Comparison of ENCODE assay signal across 32 cellular contexts in the genomic region with DNA sequence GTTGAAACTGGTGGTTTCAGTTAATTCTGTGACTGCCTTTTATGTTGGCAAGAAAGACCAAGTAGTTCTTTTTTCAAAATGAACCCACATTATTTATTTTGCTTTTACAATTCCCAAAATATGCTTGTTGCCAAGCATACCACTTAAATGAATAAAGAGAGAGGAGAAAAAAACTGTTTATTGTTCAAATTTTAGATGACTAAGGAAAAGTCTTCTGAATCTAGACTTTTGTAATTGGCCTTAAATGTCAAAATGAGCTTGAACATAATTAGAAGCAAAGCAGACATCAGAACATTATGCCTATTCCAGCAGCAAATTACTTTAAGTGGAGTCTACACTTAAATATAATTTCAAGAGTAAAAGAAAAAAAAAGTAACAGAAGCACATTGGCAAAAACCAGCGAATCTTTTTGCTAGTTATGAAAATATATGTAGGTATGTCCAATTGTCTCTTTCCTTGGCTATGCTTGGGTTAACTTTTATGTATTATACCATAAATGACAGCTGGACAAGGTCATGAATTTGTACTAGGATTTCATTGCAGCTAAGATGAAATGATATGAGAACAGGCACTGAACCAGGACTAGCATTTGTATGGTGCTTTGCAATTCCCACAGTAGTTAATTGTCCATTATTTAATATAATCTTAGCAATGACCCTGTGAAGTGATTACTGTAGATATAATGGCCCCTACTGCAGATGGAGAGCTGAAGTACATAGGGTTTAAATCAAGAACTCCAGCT.
DNase-seq lines count a peak whose midpoint lies in the region; ATAC-seq and TF ChIP-seq lines count a peak whose summit lies in the region.
"Had no signal": no experiment of that assay in that cellular context is flagged by ENCODE, and none has a peak within 500 bp of the region (broad histone marks: within the 10 kb centered on the region; RNA-seq: fewer than 3 reads in every experiment).

No MANE protein-coding gene starts in this region.

- DNase-seq in AG20443 (ENCODE audit: low spot score) (peak; percentile 14), M059J (ENCODE audit: low read depth) (peak; percentile 8), astrocyte of the cerebellum (ENCODE audit: low read depth) (peak; percentile 20), left kidney (ENCODE audit: low read depth, low spot score) (peak; percentile 4), GM13977 (ENCODE audit: low spot score) (no peak), COR-L47 (lab: John Stamatoyannopoulos, UW) (no peak)
- no peak for DNase-seq in stimulated activated naive B cell treated with anti-CD40 and anti-IgM and Interleukin-4, amounts not matched to agents 10 μg/mL and 1 μg/mL and 100 μg/mL, for 72 hours
- DNase-seq: ACHN; activated CD4-positive, alpha-beta memory T cell treated with anti-CD3 and anti-CD28 coated beads for 36 hours; activated CD8-positive, alpha-beta memory T cell treated with anti-CD3 and anti-CD28 coated beads, Interleukin-2, amount 50 U/mL, for 48 hours; caudate nucleus; esophagus squamous epithelium; HFFc6; NCI-H187 treated with DMSO at 0.1 percent for 48 hours; NCI-H2227 treated with DMSO at 0.1 percent for 48 hours; NCI-H748 treated with DMSO at 0.1 percent for 48 hours; pancreas; RPMI8226; spleen; substantia nigra; upper lobe of left lung had no signal

- no peak for ATAC-seq in GM19467 (IDR thresholded peaks at IDR 0.05; ENCODE audit: unreplicated experiment)
- ATAC-seq in stimulated activated naive B cell treated with anti-CD40 and anti-IgM and Interleukin-4, amounts not matched to agents 10 μg/mL and 1 μg/mL and 100 μg/mL, for 72 hours (replicated peaks), result no peak
- ATAC-seq: activated CD4-positive, CD25-positive, alpha-beta regulatory T cell treated with anti-CD3 and anti-CD28 coated beads, Interleukin-2, amount 50 U/mL, for 24 hours; GM23338; natural killer cell treated with Interleukin-12 subunit alpha and Interleukin-12 subunit beta and Interleukin-15 and Interleukin-18, amount 100 ng/mL, for 72 hours; pancreas had no signal

- no peak overlapping the region for H3K27ac Mint-ChIP-seq in stimulated activated naive B cell treated with anti-CD40 and anti-IgM and Interleukin-4, amounts not matched to agents 10 μg/mL and 1 μg/mL and 100 μg/mL, for 72 hours
- H3K27ac Mint-ChIP-seq: activated CD4-positive, alpha-beta memory T cell treated with anti-CD3 and anti-CD28 coated beads for 36 hours; activated naive CD4-positive, alpha-beta T cell treated with anti-CD3 and anti-CD28 coated beads, Interleukin-2, amount 50 U/mL, for 24 hours; activated T-helper 2 cell treated with anti-CD3 and anti-CD28 coated beads, Interferon-gamma antibody, Interleukin-2, Interleukin-4, amounts not matched to agents 10 μg/mL and 5 μg/mL and 100 μg/mL, durations not matched to agents 14 hours and 24 hours and 36 hours; dendritic cell treated with granulocyte-macrophage colony-stimulating factor and Interleukin-4, amounts not matched to agents 40 ng/mL and 50 ng/mL, for 4 days; GM23338; HFFc6; natural killer cell treated with Interleukin-12 subunit alpha and Interleukin-12 subunit beta and Interleukin-15 and Interleukin-18, amount 100 ng/mL, for 72 hours; T-helper 1 cell treated with Interleukin-12 subunit alpha and Interleukin-12 subunit beta and Interleukin-4 antibody, amounts not matched to agents 30 μg/mL and 1 μg/mL, for 36 hours had no signal

- H3K9me3 Mint-ChIP-seq in stimulated activated naive B cell treated with anti-CD40 and anti-IgM and Interleukin-4, amounts not matched to agents 10 μg/mL and 1 μg/mL and 100 μg/mL, for 72 hours, result peaks cover 6 to 13% of the 10 kb centered on the region in 2 donors
- H3K9me3 Mint-ChIP-seq: activated CD4-positive, alpha-beta memory T cell treated with anti-CD3 and anti-CD28 coated beads for 36 hours; activated naive CD4-positive, alpha-beta T cell treated with anti-CD3 and anti-CD28 coated beads, Interleukin-2, amount 50 U/mL, for 24 hours; activated T-helper 2 cell treated with anti-CD3 and anti-CD28 coated beads, Interferon-gamma antibody, Interleukin-2, Interleukin-4, amounts not matched to agents 10 μg/mL and 5 μg/mL and 100 μg/mL, durations not matched to agents 14 hours and 24 hours and 36 hours; dendritic cell treated with granulocyte-macrophage colony-stimulating factor and Interleukin-4, amounts not matched to agents 40 ng/mL and 50 ng/mL, for 4 days; T-helper 1 cell treated with Interleukin-12 subunit alpha and Interleukin-12 subunit beta and Interleukin-4 antibody, amounts not matched to agents 30 μg/mL and 1 μg/mL, for 36 hours had no signal

- H3K4me3 Mint-ChIP-seq in stimulated activated naive B cell treated with anti-CD40 and anti-IgM and Interleukin-4, amounts not matched to agents 10 μg/mL and 1 μg/mL and 100 μg/mL, for 72 hours, result no peak overlapping the region
- H3K4me3 Mint-ChIP-seq: activated CD4-positive, alpha-beta memory T cell treated with anti-CD3 and anti-CD28 coated beads for 36 hours; activated naive CD4-positive, alpha-beta T cell treated with anti-CD3 and anti-CD28 coated beads, Interleukin-2, amount 50 U/mL, for 24 hours; dendritic cell treated with granulocyte-macrophage colony-stimulating factor and Interleukin-4, amounts not matched to agents 40 ng/mL and 50 ng/mL, for 4 days; GM23338; HFFc6; natural killer cell treated with Interleukin-12 subunit alpha and Interleukin-12 subunit beta and Interleukin-15 and Interleukin-18, amount 100 ng/mL, for 72 hours; T-helper 1 cell treated with Interleukin-12 subunit alpha and Interleukin-12 subunit beta and Interleukin-4 antibody, amounts not matched to agents 30 μg/mL and 1 μg/mL, for 36 hours had no signal

- no peaks in the 10 kb centered on the region for H3K27me3 Mint-ChIP-seq in stimulated activated naive B cell treated with anti-CD40 and anti-IgM and Interleukin-4, amounts not matched to agents 10 μg/mL and 1 μg/mL and 100 μg/mL, for 72 hours
- H3K27me3 Mint-ChIP-seq: dendritic cell treated with granulocyte-macrophage colony-stimulating factor and Interleukin-4, amounts not matched to agents 40 ng/mL and 50 ng/mL, for 4 days; natural killer cell treated with Interleukin-12 subunit alpha and Interleukin-12 subunit beta and Interleukin-15 and Interleukin-18, amount 100 ng/mL, for 72 hours had no signal

- H3K4me1 Mint-ChIP-seq in stimulated activated naive B cell treated with anti-CD40 and anti-IgM and Interleukin-4, amounts not matched to agents 10 μg/mL and 1 μg/mL and 100 μg/mL, for 72 hours, result no peaks in the 10 kb centered on the region
- H3K4me1 Mint-ChIP-seq: activated naive CD4-positive, alpha-beta T cell treated with anti-CD3 and anti-CD28 coated beads, Interleukin-2, amount 50 U/mL, for 24 hours; GM23338 had no signal

- no peaks in the 10 kb centered on the region for H3K36me3 Mint-ChIP-seq in stimulated activated naive B cell treated with anti-CD40 and anti-IgM and Interleukin-4, amounts not matched to agents 10 μg/mL and 1 μg/mL and 100 μg/mL, for 72 hours
- H3K36me3 Mint-ChIP-seq: activated CD4-positive, alpha-beta memory T cell treated with anti-CD3 and anti-CD28 coated beads for 36 hours; activated naive CD4-positive, alpha-beta T cell treated with anti-CD3 and anti-CD28 coated beads, Interleukin-2, amount 50 U/mL, for 24 hours; natural killer cell treated with Interleukin-12 subunit alpha and Interleukin-12 subunit beta and Interleukin-15 and Interleukin-18, amount 100 ng/mL, for 72 hours had no signal

- TF ChIP-seq CTCF in astrocyte of the cerebellum (IDR thresholded peaks at IDR 0.05; ENCODE audit: low read depth, low read length, missing control alignments), result no peak
- no peak for TF ChIP-seq CTCF in GM13977 (IDR thresholded peaks at IDR 0.05; ENCODE audit: extremely low read depth, insufficient read depth, missing control alignments)

- no peak overlapping the region for H3K4me3 ChIP-seq in astrocyte of the cerebellum (ENCODE audit: low read depth, low read length)
- H3K4me3 ChIP-seq: esophagus squamous epithelium, GM23338, lung, pancreas, right atrium auricular region, SJSA1, spleen, upper lobe of left lung had no signal

- in situ Hi-C loops in astrocyte of the cerebellum (cut with HindIII; ENCODE audit: low sequenced_read_pairs), result no loop called here
- in situ Hi-C loops in GM13977 (cut with MboI; ENCODE audit: low pct_unique_long_range_greater_than_20kb, low sequenced_read_pairs, unreplicated experiment), result no loop called here

Comparison
In these comparisons a context has a peak if more than half of its experiments do, and no peak if none do; other contexts are left out.
1. DNase-seq: peak in AG20443 (single experiment), M059J (single experiment), astrocyte of the cerebellum (single experiment) and left kidney (single experiment); none in stimulated activated naive B cell treated with anti-CD40 and anti-IgM and Interleukin-4, amounts not matched to agents 10 μg/mL and 1 μg/mL and 100 μg/mL, for 72 hours (single experiment), GM13977 (single experiment) and COR-L47 (single experiment).